Comparison of ENCODE assay signal across 9 cellular contexts in genomic region chr14:97185186-97185585, GRCh38.
DNase-seq lines count a peak whose midpoint lies in the region; ATAC-seq and TF ChIP-seq lines count a peak whose summit lies in the region.
"Had no signal": no experiment of that assay in that cellular context is flagged by ENCODE, and none has a peak within 500 bp of the region (broad histone marks: within the 10 kb centered on the region; RNA-seq: fewer than 3 reads in every experiment).

No MANE protein-coding gene starts in this region.

- H3F3A ChIP-seq in DOHH2 (ENCODE audit: control insufficient read depth, insufficient read depth): 0 out of 2 replicates have a peak, but pooled peaks cover 3% of the 10 kb centered on the region

- peaks cover 11% of the 10 kb centered on the region; the same call in 1 of the 2 replicates for H3K9me3 ChIP-seq in DOHH2 (ENCODE audit: control insufficient read depth, insufficient read depth, low read length)

- peak; percentile 32 for DNase-seq in NCI-H69 (lab: John Stamatoyannopoulos, UW)
- peak; percentile 10 for DNase-seq in epithelial cell of esophagus (ENCODE audit: low read depth)
- DNase-seq in erythroblast (lab: John Stamatoyannopoulos, UW): no peak
- no peak for DNase-seq in NCI-H2227 treated with DMSO at 0.1 percent for 48 hours (lab: John Stamatoyannopoulos, UW)
- no peak for DNase-seq in AG08396 (ENCODE audit: low spot score)
- DNase-seq in omental fat pad (ENCODE audit: low spot score): no peak
- DNase-seq: foreskin melanocyte had no signal

- no peaks in the 10 kb centered on the region for H3K36me3 ChIP-seq in DOHH2 (ENCODE audit: control insufficient read depth, low read length)

- H3K4me3 ChIP-seq in DOHH2 (ENCODE audit: low read length) (no peak overlapping the region), epithelial cell of esophagus (ENCODE audit: low read length) (no peak overlapping the region)

- TF ChIP-seq POLR2A in erythroblast (IDR thresholded peaks at IDR 0.05; ENCODE audit: low read length): no peak

- no peak overlapping the region for H3K4me2 ChIP-seq in DOHH2 (ENCODE audit: low read length)

- no peaks in the 10 kb centered on the region for H3K4me1 ChIP-seq in DOHH2 (ENCODE audit: control insufficient read depth, low read length)

- peak; percentile 39 for TF ChIP-seq CTCF in 22Rv1 (IDR thresholded peaks at IDR 0.05)
- peak; percentile 18 for TF ChIP-seq CTCF in DOHH2 (IDR thresholded peaks at IDR 0.05; ENCODE audit: low read depth, low read length, poor library complexity, severe bottlenecking)
- TF ChIP-seq CTCF in epithelial cell of esophagus (IDR thresholded peaks at IDR 0.05; ENCODE audit: insufficient read depth, low read depth, low read length, missing control alignments): peak; percentile 29
- no peak for TF ChIP-seq CTCF in omental fat pad (IDR thresholded peaks at IDR 0.05)

- H3K9me2 ChIP-seq in DOHH2 (replicated peaks; ENCODE audit: control insufficient read depth, low read length): no peaks in the 10 kb centered on the region

- H4K20me1 ChIP-seq in DOHH2 (ENCODE audit: control insufficient read depth, insufficient read depth, low read depth, low read length): no peaks in the 10 kb centered on the region

- ATAC-seq in omental fat pad (ENCODE audit: low FRiP score): no peak

- H3K27ac ChIP-seq in 22Rv1 (no peak overlapping the region), DOHH2 (ENCODE audit: low read depth, low read length) (no peak overlapping the region)

- H3K27me3 ChIP-seq in DOHH2 (ENCODE audit: control insufficient read depth, low read length): no peaks in the 10 kb centered on the region

- no peaks in the 10 kb centered on the region for H3K79me2 ChIP-seq in DOHH2 (ENCODE audit: control insufficient read depth, low read length)

Comparison
In these comparisons a context has a peak if more than half of its experiments do, and no peak if none do; other contexts are left out.
1. CTCF ChIP-seq: peak in 22Rv1 (single experiment), DOHH2 (single experiment) and epithelial cell of esophagus (single experiment); none in omental fat pad (0 of 3).
2. DNase-seq: peak in NCI-H69 (single experiment) and epithelial cell of esophagus (single experiment); none in erythroblast (0 of 2), NCI-H2227 treated with DMSO at 0.1 percent for 48 hours (single experiment), AG08396 (single experiment) and omental fat pad (single experiment).